Comparison of ENCODE assay signal across 8 cellular contexts in the genomic region with DNA sequence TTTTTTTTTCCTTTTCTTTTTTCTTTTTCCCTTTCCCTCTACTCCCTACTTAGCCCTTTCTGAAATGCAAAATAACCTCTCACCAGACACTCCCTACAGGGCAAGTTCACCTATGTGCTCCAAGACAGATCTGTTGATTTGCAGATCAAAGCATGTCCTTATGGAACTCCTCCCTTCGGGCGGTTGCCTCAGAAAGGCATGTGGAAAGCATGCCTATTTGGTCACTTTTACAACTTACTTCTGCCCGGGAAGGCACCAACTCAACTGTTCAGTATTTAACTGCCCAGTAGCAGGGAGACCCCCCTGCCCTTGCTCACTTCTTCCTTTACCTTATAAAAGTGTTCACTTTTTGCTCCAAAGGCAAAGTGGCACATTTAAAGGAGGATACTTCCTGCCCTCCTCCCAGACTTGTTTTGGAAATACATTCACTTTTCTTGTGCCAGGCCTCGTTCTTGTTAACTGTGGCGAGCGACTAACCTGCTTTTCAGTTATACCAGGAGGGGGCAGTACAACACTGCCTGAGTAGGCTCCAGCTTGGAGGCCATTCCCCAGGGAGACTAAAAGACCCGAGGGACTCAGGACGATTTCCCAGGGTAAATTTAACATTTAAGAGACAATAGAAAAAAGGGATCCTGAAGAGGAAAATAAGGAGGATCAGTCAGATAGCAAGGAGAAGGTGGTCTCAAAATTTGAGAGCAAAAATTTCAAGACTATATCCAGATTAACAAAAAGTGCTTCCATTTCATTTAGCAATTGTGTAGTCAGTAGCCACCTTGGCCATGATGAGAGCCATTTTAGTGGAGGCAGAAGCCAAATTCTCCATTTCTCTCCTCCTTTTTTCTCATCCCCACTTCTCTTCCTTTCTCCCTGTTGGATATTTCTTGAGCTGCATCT. TPM values are rescaled to one million over a fixed set of nuclear protein-coding genes. Genes with fewer than 3 reads are reported as not detected.
A peak's percentile ranks its signal among the peaks of the same experiment; 100 is the strongest.
DNase-seq lines count a peak whose midpoint lies in the region; ATAC-seq, FAIRE-seq and TF ChIP-seq lines count a peak whose summit lies in the region.

No MANE protein-coding gene starts in this region.

- no peak for TF ChIP-seq POLR2A in gastroesophageal sphincter (IDR thresholded peaks at IDR 0.05)

- ATAC-seq in GM21390 (IDR thresholded peaks at IDR 0.05; ENCODE audit: unreplicated experiment) (peak; percentile 71), gastroesophageal sphincter (no peak)

- intact Hi-C loops in posterior vena cava (cut with DNase I): no loop called here

- H3K4me3 ChIP-seq in gastroesophageal sphincter: no peak overlapping the region

- H3K4me1 ChIP-seq in gastroesophageal sphincter: peaks cover 0 to 5% (median 0%) of the 10 kb centered on the region in 3 donors

- peak; percentile 84 for TF ChIP-seq CTCF in D721Med (IDR thresholded peaks at IDR 0.05; ENCODE audit: insufficient read depth, missing control alignments)
- peak; percentile 17 to 56 (median 38) for TF ChIP-seq CTCF in gastroesophageal sphincter (IDR thresholded peaks at IDR 0.05)

- H3K27me3 ChIP-seq in gastroesophageal sphincter: no peaks in the 10 kb centered on the region

- DNase-seq in D721Med (ENCODE audit: insufficient read length, low spot score) (peak; percentile 27), OCI-M2 (lab: John Stamatoyannopoulos, UW; ENCODE audit: unreplicated experiment) (peak; percentile 20), non-pigmented ciliary epithelial cell (ENCODE audit: low read depth) (peak; percentile 27), posterior vena cava (ENCODE audit: low spot score) (no peak)
- DNase-seq in activated effector memory CD4-positive, alpha-beta T cell treated with anti-CD3 and anti-CD28 coated beads, Interleukin-2, amount 50 U/mL, for 16 hours: peak; percentile 82

- no peak for FAIRE-seq in D721Med (lab: Jason Lieb, UNC)

- H3K27ac ChIP-seq in gastroesophageal sphincter: no peak overlapping the region

- no peaks in the 10 kb centered on the region for H3K9me3 ChIP-seq in gastroesophageal sphincter

- TF ChIP-seq EP300 in Ishikawa (IDR thresholded peaks at IDR 0.05; ENCODE audit: borderline replicate concordance) (no peak), gastroesophageal sphincter (IDR thresholded peaks at IDR 0.05) (no peak)

- H3K36me3 ChIP-seq in gastroesophageal sphincter: no peaks in the 10 kb centered on the region

- peak; percentile 81 for TF ChIP-seq RAD21 in Ishikawa (IDR thresholded peaks at IDR 0.05; ENCODE audit: low read depth)

- 16 to 17% methylated on average over 5 to 6 of the region's 8 CpGs for WGBS in gastroesophageal sphincter (ENCODE audit: low coverage in 1 of 2), 2 donors

TF ChIP-seq in Ishikawa, 13 proteins besides CTCF, POLR2A, EP300 and RAD21:
- TF ChIP-seq, protein P1, sequence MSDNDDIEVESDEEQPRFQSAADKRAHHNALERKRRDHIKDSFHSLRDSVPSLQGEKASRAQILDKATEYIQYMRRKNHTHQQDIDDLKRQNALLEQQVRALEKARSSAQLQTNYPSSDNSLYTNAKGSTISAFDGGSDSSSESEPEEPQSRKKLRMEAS (IDR thresholded peaks at IDR 0.05): no peak
TF ChIP-seq in Ishikawa: peak in this region for 0.

RNA-seq across cellular contexts. Expression of a gene that starts 12.3 kb away (rescaled TPM):
- total RNA-seq in gastroesophageal sphincter: 1 to 10 TPM in 1 of 4 donors, under 1 TPM in 2, not detected in 1; 0.62 to 3.5 (median 0.67) TPM
- total RNA-seq in posterior vena cava: under 1 TPM; 0.69 to 0.81 TPM

RNA-seq across cellular contexts. Expression of a gene that starts 15.1 kb away (rescaled TPM):
- total RNA-seq in gastroesophageal sphincter (1 to 10 TPM in 3 of 4 donors, not detected in 1; 2.2 to 8.5 (median 4.5) TPM), posterior vena cava (1 to 10 TPM; 3.3 to 5.6 TPM)
